In the genomic region with DNA sequence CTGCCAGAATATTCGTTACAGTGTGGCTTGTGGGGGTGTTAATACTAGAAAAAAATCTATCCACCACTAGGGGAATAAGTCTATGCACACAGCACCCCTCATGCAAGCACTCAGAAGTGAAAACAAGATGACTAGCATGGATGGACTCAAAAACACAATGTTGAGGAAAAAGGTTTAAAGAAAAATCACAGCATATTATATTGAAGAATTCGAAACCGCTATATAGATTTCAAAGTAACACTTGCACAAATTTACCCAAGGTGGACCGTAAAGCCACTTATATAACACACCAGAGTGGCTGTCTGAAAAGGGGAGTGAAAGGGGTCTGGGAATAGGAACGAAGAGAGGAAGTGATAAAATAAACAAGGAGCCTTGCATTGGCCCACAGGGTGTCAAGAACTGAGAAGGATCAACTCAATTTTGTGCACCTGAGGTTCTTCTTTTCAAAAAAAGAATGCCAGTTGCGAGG, we compare ENCODE assay signal across 8 cellular contexts. TPM values are rescaled to one million over a fixed set of nuclear protein-coding genes. Genes with fewer than 3 reads are reported as not detected.
DNase-seq lines count a peak whose midpoint lies in the region; ATAC-seq and TF ChIP-seq lines count a peak whose summit lies in the region.

No MANE protein-coding gene starts in this region.

- peak overlapping the region; percentile 47 for H3K27ac ChIP-seq in parathyroid adenoma

- intact Hi-C loops in activated naive CD4-positive, alpha-beta T cell treated with anti-CD3 and anti-CD28 coated beads for 36 hours (cut with micrococcal nuclease): loop anchor here (1.0 to 2.0 kb wide), 2 partner anchors 45 to 461 kb away; a partner anchor contains a TSS

- peak overlapping the region; percentile 92 for H3K27ac Mint-ChIP-seq in activated naive CD4-positive, alpha-beta T cell treated with anti-CD3 and anti-CD28 coated beads for 36 hours
- peak overlapping the region; percentile 87 to 92 for H3K27ac Mint-ChIP-seq in activated naive CD4-positive, alpha-beta T cell treated with anti-CD3 and anti-CD28 coated beads, Interleukin-2, amount 50 U/mL, for 72 hours
- peak overlapping the region; percentile 95 for H3K27ac Mint-ChIP-seq in glutamatergic neuron (ENCODE audit: unreplicated experiment)

- H3K4me1 ChIP-seq in parathyroid adenoma: peaks cover 2% of the 10 kb centered on the region

- H3K36me3 ChIP-seq in parathyroid adenoma (ENCODE audit: control insufficient read depth, insufficient read depth, low read length): no peaks in the 10 kb centered on the region

- H3K4me3 ChIP-seq in parathyroid adenoma (ENCODE audit: low read depth, low read length): peak overlapping the region; percentile 82

- H3K9me3 Mint-ChIP-seq in activated naive CD4-positive, alpha-beta T cell treated with anti-CD3 and anti-CD28 coated beads for 36 hours: no peaks in the 10 kb centered on the region
- no peaks in the 10 kb centered on the region for H3K9me3 Mint-ChIP-seq in activated naive CD4-positive, alpha-beta T cell treated with anti-CD3 and anti-CD28 coated beads, Interleukin-2, amount 50 U/mL, for 72 hours
- peaks cover 6% of the 10 kb centered on the region for H3K9me3 Mint-ChIP-seq in glutamatergic neuron (ENCODE audit: unreplicated experiment)

- CTCF ChIA-PET in activated naive CD4-positive, alpha-beta T cell treated with anti-CD3 and anti-CD28 coated beads for 36 hours (lab: Charles Lee): interaction anchor here (0.7 to 1.5 kb wide), 4 partner anchors 9 to 14 kb away, joined by 3 to 5 read pairs (median 5); no protein-coding TSS in a partner anchor

- peaks cover 3% of the 10 kb centered on the region for H3K36me3 Mint-ChIP-seq in activated naive CD4-positive, alpha-beta T cell treated with anti-CD3 and anti-CD28 coated beads for 36 hours (ENCODE audit: low read depth)
- H3K36me3 Mint-ChIP-seq in activated naive CD4-positive, alpha-beta T cell treated with anti-CD3 and anti-CD28 coated beads, Interleukin-2, amount 50 U/mL, for 72 hours: peaks cover 14 to 17% of the 10 kb centered on the region in 2 donors
- H3K36me3 Mint-ChIP-seq in glutamatergic neuron (ENCODE audit: unreplicated experiment): peaks cover 5% of the 10 kb centered on the region

- no peaks in the 10 kb centered on the region for H3K9me3 ChIP-seq in parathyroid adenoma (ENCODE audit: control insufficient read depth, low read length)

- H3K27me3 ChIP-seq in parathyroid adenoma (ENCODE audit: control insufficient read depth, insufficient read depth, low read length): no peaks in the 10 kb centered on the region

- peak; percentile 23 for DNase-seq in activated naive CD4-positive, alpha-beta T cell treated with anti-CD3 and anti-CD28 coated beads for 36 hours
- no peak for DNase-seq in activated naive CD4-positive, alpha-beta T cell (lab: John Stamatoyannopoulos, UW)
- DNase-seq in NCI-H345 (lab: John Stamatoyannopoulos, UW): peak; percentile 44
- peak in 1 of 2 donors; percentile 15 for DNase-seq in activated naive CD4-positive, alpha-beta T cell treated with anti-CD3 and anti-CD28 coated beads, Interleukin-2, amount 50 U/mL, for 72 hours (ENCODE audit: low spot score in 2 of 2)
- no peak for DNase-seq in glutamatergic neuron

- TF ChIP-seq CTCF in glutamatergic neuron (IDR thresholded peaks at IDR 0.05; ENCODE audit: partially characterized antibody, unreplicated experiment) (peak; percentile 38), parathyroid adenoma (IDR thresholded peaks at IDR 0.05) (peak; percentile 9)

- H3K9ac ChIP-seq in parathyroid adenoma: no peak overlapping the region

- peak overlapping the region; percentile 97 for H3K4me3 Mint-ChIP-seq in activated naive CD4-positive, alpha-beta T cell treated with anti-CD3 and anti-CD28 coated beads for 36 hours
- peak overlapping the region; percentile 93 for H3K4me3 Mint-ChIP-seq in glutamatergic neuron (ENCODE audit: unreplicated experiment)

- H3K4me2 ChIP-seq in parathyroid adenoma (ENCODE audit: low read length): peak overlapping the region; percentile 88

- ATAC-seq in HG02678 (IDR thresholded peaks at IDR 0.05; ENCODE audit: unreplicated experiment): peak; percentile 32
- peak; percentile 57 to 69 for ATAC-seq in activated naive CD4-positive, alpha-beta T cell treated with anti-CD3 and anti-CD28 coated beads, Interleukin-2, amount 50 U/mL, for 72 hours
- no peak for ATAC-seq in GM18519 (IDR thresholded peaks at IDR 0.05; ENCODE audit: low FRiP score, unreplicated experiment)

- H2AFZ ChIP-seq in parathyroid adenoma: peak overlapping the region; percentile 82

- H3K4me1 Mint-ChIP-seq in activated naive CD4-positive, alpha-beta T cell treated with anti-CD3 and anti-CD28 coated beads for 36 hours (ENCODE audit: low read depth): peaks cover 27% of the 10 kb centered on the region
- no peaks in the 10 kb centered on the region for H3K4me1 Mint-ChIP-seq in glutamatergic neuron (ENCODE audit: low read depth, unreplicated experiment)

- no peaks in the 10 kb centered on the region for H3K27me3 Mint-ChIP-seq in activated naive CD4-positive, alpha-beta T cell treated with anti-CD3 and anti-CD28 coated beads for 36 hours (ENCODE audit: low read depth)
- H3K27me3 Mint-ChIP-seq in glutamatergic neuron (ENCODE audit: unreplicated experiment): no peaks in the 10 kb centered on the region

- H3K79me2 ChIP-seq in parathyroid adenoma: no peaks in the 10 kb centered on the region

RNA-seq across cellular contexts. Expression of a gene that starts 0.5 kb away (rescaled TPM):
- 10 to 100 TPM; 41.4 to 43.9 TPM for total RNA-seq in activated naive CD4-positive, alpha-beta T cell treated with anti-CD3 and anti-CD28 coated beads for 36 hours
- 10 to 100 TPM; 40.0 to 48.0 TPM for total RNA-seq in activated naive CD4-positive, alpha-beta T cell treated with anti-CD3 and anti-CD28 coated beads, Interleukin-2, amount 50 U/mL, for 72 hours
- 73.7 TPM for total RNA-seq in glutamatergic neuron (ENCODE audit: unreplicated experiment)

RNA-seq across cellular contexts. Expression of a gene that starts 46.1 kb away (rescaled TPM):
- total RNA-seq in activated naive CD4-positive, alpha-beta T cell treated with anti-CD3 and anti-CD28 coated beads for 36 hours: not detected
- total RNA-seq in activated naive CD4-positive, alpha-beta T cell treated with anti-CD3 and anti-CD28 coated beads, Interleukin-2, amount 50 U/mL, for 72 hours: not detected
- 0.15 TPM for total RNA-seq in glutamatergic neuron (ENCODE audit: unreplicated experiment)

Comparison
In these comparisons a context has a peak if more than half of its experiments do, and no peak if none do; other contexts are left out.
1. DNase-seq: peak in activated naive CD4-positive, alpha-beta T cell treated with anti-CD3 and anti-CD28 coated beads for 36 hours (single experiment) and NCI-H345 (single experiment); none in activated naive CD4-positive, alpha-beta T cell (0 of 4) and glutamatergic neuron (single experiment).
2. Peak in every context shown above with its lines, with median percentiles within 50 percentile points of each other: H3K27ac Mint-ChIP-seq.